Comparison of ENCODE assay signal across 20 cellular contexts in the genomic region with DNA sequence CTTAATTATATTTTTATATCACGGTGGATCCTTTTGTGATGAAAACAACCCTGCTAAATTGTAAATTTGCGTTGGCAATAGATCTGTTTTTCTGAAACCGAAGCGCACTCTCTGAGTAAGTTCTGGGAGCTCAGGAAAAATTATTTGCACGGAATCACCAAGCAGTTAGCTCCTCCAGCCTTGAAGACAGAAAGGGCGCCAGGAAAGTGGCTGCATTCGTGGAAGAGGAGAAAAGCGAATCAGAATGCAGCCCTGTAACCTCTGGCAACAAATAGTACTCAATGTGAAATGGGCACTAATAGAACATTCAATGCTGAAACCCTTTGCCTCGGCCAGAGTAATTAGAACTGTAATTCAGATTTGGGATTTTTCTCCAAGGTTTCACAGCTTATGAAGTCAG.
"Had no signal": no experiment of that assay in that cellular context is flagged by ENCODE, and none has a peak within 500 bp of the region (broad histone marks: within the 10 kb centered on the region; RNA-seq: fewer than 3 reads in every experiment).

No MANE protein-coding gene starts in this region.

- H3K36me3 ChIP-seq: colonic mucosa, heart left ventricle, neutrophil, right atrium auricular region, suprapubic skin, transverse colon had no signal

- DNase-seq: activated CD4-positive, alpha-beta memory T cell treated with anti-CD3 and anti-CD28 coated beads for 36 hours; activated T-cell treated with anti-CD3 and anti-CD28 coated beads for 4 hours; colonic mucosa; erythroblast; heart left ventricle; immature natural killer cell; kidney glomerular epithelial cell; stimulated activated CD4-positive, alpha-beta T cell treated with anti-CD3 and anti-CD28 coated beads, Interleukin-2, amount 100 ng/mL, for 48 hours; stimulated activated naive CD8-positive, alpha-beta T cell treated with anti-CD3 and anti-CD28 coated beads, Interleukin-15, amount 100 ng/mL, for 72 hours; transverse colon had no signal

- H3K27ac ChIP-seq: colonic mucosa, heart left ventricle, neutrophil, right atrium auricular region, suprapubic skin, transverse colon had no signal

- H3K4me1 Mint-ChIP-seq: immature natural killer cell; stimulated activated naive CD8-positive, alpha-beta T cell treated with anti-CD3 and anti-CD28 coated beads, Interleukin-15, amount 100 ng/mL, for 72 hours had no signal

- H3K4me3 Mint-ChIP-seq: activated CD4-positive, alpha-beta memory T cell treated with anti-CD3 and anti-CD28 coated beads for 36 hours; activated naive CD8-positive, alpha-beta T cell; immature natural killer cell; natural killer cell treated with Interleukin-12 subunit alpha and Interleukin-12 subunit beta and Interleukin-15 and Interleukin-18, amount 100 ng/mL, for 72 hours; stimulated activated naive CD8-positive, alpha-beta T cell treated with anti-CD3 and anti-CD28 coated beads, Interleukin-15, amount 100 ng/mL, for 72 hours; T-helper 2 cell treated with Interferon-gamma antibody and Interleukin-4, amounts not matched to agents 5 μg/mL and 100 μg/mL, for 36 hours had no signal

- H3K9me3 ChIP-seq: colonic mucosa, heart left ventricle, neutrophil, right atrium auricular region, suprapubic skin, transverse colon had no signal

- H3K4me3 ChIP-seq: colonic mucosa, heart left ventricle, right atrium auricular region, suprapubic skin, transverse colon had no signal

- H3K27ac Mint-ChIP-seq: activated CD4-positive, alpha-beta memory T cell treated with anti-CD3 and anti-CD28 coated beads for 36 hours; activated naive CD8-positive, alpha-beta T cell; immature natural killer cell; natural killer cell treated with Interleukin-12 subunit alpha and Interleukin-12 subunit beta and Interleukin-15 and Interleukin-18, amount 100 ng/mL, for 72 hours; progenitor cell of endocrine pancreas; stimulated activated naive CD8-positive, alpha-beta T cell treated with anti-CD3 and anti-CD28 coated beads, Interleukin-15, amount 100 ng/mL, for 72 hours; T-helper 2 cell treated with Interferon-gamma antibody and Interleukin-4, amounts not matched to agents 5 μg/mL and 100 μg/mL, for 36 hours had no signal

- H3K9me3 Mint-ChIP-seq: activated CD4-positive, alpha-beta memory T cell treated with anti-CD3 and anti-CD28 coated beads for 36 hours; natural killer cell treated with Interleukin-12 subunit alpha and Interleukin-12 subunit beta and Interleukin-15 and Interleukin-18, amount 100 ng/mL, for 72 hours; T-helper 2 cell treated with Interferon-gamma antibody and Interleukin-4, amounts not matched to agents 5 μg/mL and 100 μg/mL, for 36 hours had no signal

- H3K27me3 ChIP-seq: colonic mucosa, heart left ventricle, neutrophil, right atrium auricular region, suprapubic skin, transverse colon had no signal

- H3K27me3 Mint-ChIP-seq: activated CD4-positive, alpha-beta memory T cell treated with anti-CD3 and anti-CD28 coated beads for 36 hours; natural killer cell treated with Interleukin-12 subunit alpha and Interleukin-12 subunit beta and Interleukin-15 and Interleukin-18, amount 100 ng/mL, for 72 hours; progenitor cell of endocrine pancreas; stimulated activated naive CD8-positive, alpha-beta T cell treated with anti-CD3 and anti-CD28 coated beads, Interleukin-15, amount 100 ng/mL, for 72 hours had no signal

- H3K36me3 Mint-ChIP-seq: activated CD4-positive, alpha-beta memory T cell treated with anti-CD3 and anti-CD28 coated beads for 36 hours; activated naive CD8-positive, alpha-beta T cell; immature natural killer cell; natural killer cell treated with Interleukin-12 subunit alpha and Interleukin-12 subunit beta and Interleukin-15 and Interleukin-18, amount 100 ng/mL, for 72 hours had no signal

- ATAC-seq: heart left ventricle; natural killer cell treated with Interleukin-12 subunit alpha and Interleukin-12 subunit beta and Interleukin-15 and Interleukin-18, amount 100 ng/mL, for 72 hours; stimulated activated naive CD8-positive, alpha-beta T cell treated with anti-CD3 and anti-CD28 coated beads, Interleukin-15, amount 100 ng/mL, for 72 hours had no signal

- FAIRE-seq: endometrium, frontal cortex, TTC549 had no signal

- H3K4me1 ChIP-seq: colonic mucosa, heart left ventricle, right atrium auricular region, suprapubic skin, transverse colon had no signal
